20 cellular contexts compared by ENCODE assay signal in the genomic region with DNA sequence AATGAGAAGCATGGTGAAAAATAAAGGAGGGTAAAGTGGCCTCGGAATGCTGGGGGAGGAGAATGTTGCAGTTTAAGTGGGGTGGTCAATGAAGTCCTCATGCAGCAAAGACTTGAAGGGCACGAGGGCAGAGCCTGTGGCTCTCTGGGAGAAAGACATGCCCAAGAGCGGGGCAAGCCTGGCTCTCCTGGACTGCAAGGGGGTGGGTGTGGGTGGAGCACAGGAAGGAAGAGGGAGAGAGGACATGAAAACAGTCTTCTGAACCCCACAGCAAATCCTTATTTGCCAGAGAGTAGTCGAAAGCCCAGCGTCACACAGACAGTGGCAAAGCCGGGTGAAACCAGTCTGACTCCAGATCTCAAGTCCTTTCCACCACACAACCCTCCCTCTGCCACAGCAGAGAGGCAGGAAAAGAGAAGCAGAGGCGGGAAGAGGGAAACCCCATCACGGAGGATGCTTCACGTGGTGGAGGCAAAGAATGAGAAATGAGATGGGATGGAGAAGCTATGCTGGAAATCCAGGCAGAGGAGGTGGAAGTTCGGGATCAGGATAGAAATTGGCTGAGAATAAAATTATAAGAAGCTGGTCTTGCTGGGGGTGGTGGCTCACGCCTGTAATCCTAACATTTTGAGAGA. TPM values are rescaled to one million over a fixed set of nuclear protein-coding genes. Genes with fewer than 3 reads are reported as not detected.
DNase-seq lines count a peak whose midpoint lies in the region; ATAC-seq, FAIRE-seq and TF ChIP-seq lines count a peak whose summit lies in the region.
"Had no signal": no experiment of that assay in that cellular context is flagged by ENCODE, and none has a peak within 500 bp of the region (broad histone marks: within the 10 kb centered on the region; RNA-seq: fewer than 3 reads in every experiment).

No MANE protein-coding gene starts in this region.

- 77% methylated on average over 11 of the region's 11 CpGs for WGBS in A549 (ENCODE audit: missing lambda C conversion rate)

- no peak overlapping the region for H3K4me3 ChIP-seq in A549
- no peak overlapping the region for H3K4me3 ChIP-seq in lower lobe of right lung
- H3K4me3 ChIP-seq: MG63, SJCRH30 had no signal

- no peak for TF ChIP-seq RAD21 in A549 (conservative IDR thresholded peaks at IDR 0.05 in 1 of 2, IDR thresholded peaks at IDR 0.05 in 1 of 2)

- POLR2A ChIA-PET in A549 (lab: Yijun Ruan, JAX) (no interaction called here), WTC11 (lab: Charles Lee) (no interaction called here)

- H3K9me3 Mint-ChIP-seq in CD14-positive monocyte = peaks cover 0 to 4% (median 0%) of the 10 kb centered on the region in 7 donors
- H3K9me3 Mint-ChIP-seq in WTC11 = 0 out of 2 replicates have a peak, but pooled peaks cover 3% of the 10 kb centered on the region
- H3K9me3 Mint-ChIP-seq in immature natural killer cell = no peaks in the 10 kb centered on the region
- H3K9me3 Mint-ChIP-seq: CD4-positive, alpha-beta T cell had no signal

- no peak overlapping the region for H3K4me2 ChIP-seq in A549

- intact Hi-C loops in CD14-positive monocyte (cut with micrococcal nuclease) (no loop called here), lower lobe of right lung (cut with DNase I) (no loop called here)

- H3K36me3 ChIP-seq in lower lobe of right lung = peaks cover 10% of the 10 kb centered on the region
- H3K36me3 ChIP-seq: MG63, SJCRH30 had no signal

- CTCF ChIA-PET in A549 (lab: Yijun Ruan, JAX) = interaction anchor here (1.0 kb wide), 1 partner anchor 131 kb away, joined by 4 read pairs; no protein-coding TSS in a partner anchor
- CTCF ChIA-PET in WTC11 (lab: Charles Lee) = interaction anchor here (1.8 to 3.1 kb wide), 2 partner anchors 8 to 20 kb away, joined by 7 to 8 read pairs; no protein-coding TSS in a partner anchor

- H3K9me3 ChIP-seq in A549 = no peaks in the 10 kb centered on the region
- no peaks in the 10 kb centered on the region for H3K9me3 ChIP-seq in lower lobe of right lung
- H3K9me3 ChIP-seq: MG63, SJCRH30 had no signal

- H3K36me3 Mint-ChIP-seq in CD14-positive monocyte (peaks cover 24% of the 10 kb centered on the region in 2 donors), WTC11 (no peaks in the 10 kb centered on the region), immature natural killer cell (no peaks in the 10 kb centered on the region)

- TF ChIP-seq EP300 in A549 (IDR thresholded peaks at IDR 0.05) = no peak

- H3K27me3 Mint-ChIP-seq in CD14-positive monocyte (ENCODE audit: low read depth in 3 of 3) (peaks cover 0 to 1% (median 0%) of the 10 kb centered on the region in 3 donors), WTC11 (ENCODE audit: low read depth) (no peaks in the 10 kb centered on the region), immature natural killer cell (ENCODE audit: low read depth in 3 of 3) (peaks cover 1 to 7% (median 2%) of the 10 kb centered on the region in 3 donors)
- H3K27me3 Mint-ChIP-seq: CD4-positive, alpha-beta T cell had no signal

- H3K4me3 Mint-ChIP-seq in CD14-positive monocyte = peak overlapping the region in 1 of 2 donors; percentile 6
- no peak overlapping the region for H3K4me3 Mint-ChIP-seq in WTC11
- no peak overlapping the region for H3K4me3 Mint-ChIP-seq in immature natural killer cell
- H3K4me3 Mint-ChIP-seq: CD4-positive, alpha-beta T cell had no signal

- TF ChIP-seq CTCF in A549 (IDR thresholded peaks at IDR 0.05) = no peak
- no peak for TF ChIP-seq CTCF in CD14-positive monocyte (IDR thresholded peaks at IDR 0.05)
- TF ChIP-seq CTCF in WTC11 (IDR thresholded peaks at IDR 0.05) = no peak
- TF ChIP-seq CTCF in lower lobe of right lung (IDR thresholded peaks at IDR 0.05) = no peak

- no peak for FAIRE-seq in A549 (lab: Jason Lieb, UNC)
- FAIRE-seq: GM18507, H54 had no signal

- no peak overlapping the region for H3K27ac ChIP-seq in A549
- H3K27ac ChIP-seq in lower lobe of right lung = no peak overlapping the region
- H3K27ac ChIP-seq: SJCRH30 had no signal

- H3K4me1 Mint-ChIP-seq in CD14-positive monocyte (peaks cover 29% of the 10 kb centered on the region), WTC11 (peaks cover 13% of the 10 kb centered on the region), immature natural killer cell (peaks cover 5 to 10% of the 10 kb centered on the region in 2 donors)

- no peaks in the 10 kb centered on the region for H3K27me3 ChIP-seq in lower lobe of right lung (ENCODE audit: low read depth)
- H3K27me3 ChIP-seq: MG63, SJCRH30 had no signal

- DNase-seq in A549 (ENCODE audit: low read depth in 1 of 2, low spot score in 1 of 2) (no peak), CD14-positive monocyte (ENCODE audit: low spot score) (no peak), WTC11 (ENCODE audit: low spot score) (no peak), lower lobe of right lung (no peak), NCI-H2171 treated with DMSO at 0.1 percent for 48 hours (lab: John Stamatoyannopoulos, UW) (no peak), immature natural killer cell (no peak)
- no peak for DNase-seq in activated CD8-positive, alpha-beta memory T cell treated with anti-CD3 and anti-CD28 coated beads, Interleukin-2, amount 50 U/mL, for 4 hours
- DNase-seq: Calu3; CD4-positive, alpha-beta T cell; DMS79 treated with DMSO at 0.1 percent for 48 hours; Karpas-422; MG63; NCI-H1092; NCI-H146; NCI-H446 treated with DMSO at 0.1 percent for 48 hours; NCI-H774; PC-3; SJCRH30 had no signal

- H3K4me1 ChIP-seq in A549 (no peaks in the 10 kb centered on the region), lower lobe of right lung (no peaks in the 10 kb centered on the region)
- H3K4me1 ChIP-seq: SJCRH30 had no signal

- H3K27ac Mint-ChIP-seq in CD14-positive monocyte (peak overlapping the region in 4 of 7 donors; percentile 9 to 53 (median 22)), WTC11 (peak overlapping the region; percentile 64), immature natural killer cell (no peak overlapping the region)
- H3K27ac Mint-ChIP-seq: CD4-positive, alpha-beta T cell had no signal

- ATAC-seq in A549 (peak; percentile 19 to 37; a peak in 5 of 6 replicates), WTC11 (peak; percentile 34), lower lobe of right lung (peak; percentile 38 to 58)
- ATAC-seq: PC-3 had no signal

- TF ChIP-seq POLR2A in A549 (IDR thresholded peaks at IDR 0.05; ENCODE audit: low read length) = no peak

TF ChIP-seq in A549, 52 proteins besides CTCF, POLR2A, EP300 and RAD21:
- TF ChIP-seq FOSL2 (IDR thresholded peaks at IDR 0.05) = no peak
- no peak for TF ChIP-seq FOSL2 (CRISPR knock-in tag; IDR thresholded peaks at IDR 0.05)
- no peak for TF ChIP-seq SMC3 (IDR thresholded peaks at IDR 0.05)
- no peak for TF ChIP-seq ZFP36 (IDR thresholded peaks at IDR 0.05; ENCODE audit: borderline replicate concordance, partially characterized antibody)
- no peak for TF ChIP-seq FOSB (CRISPR knock-in tag; IDR thresholded peaks at IDR 0.05)
- TF ChIP-seq FOXS1 (CRISPR knock-in tag; IDR thresholded peaks at IDR 0.05) = no peak
- TF ChIP-seq, protein P1, sequence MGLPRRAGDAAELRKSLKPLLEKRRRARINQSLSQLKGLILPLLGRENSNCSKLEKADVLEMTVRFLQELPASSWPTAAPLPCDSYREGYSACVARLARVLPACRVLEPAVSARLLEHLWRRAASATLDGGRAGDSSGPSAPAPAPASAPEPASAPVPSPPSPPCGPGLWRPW (IDR thresholded peaks at IDR 0.05) = no peak
- no peak for TF ChIP-seq CHD2 (IDR thresholded peaks at IDR 0.05; ENCODE audit: low read length, partially characterized antibody)
- no peak for TF ChIP-seq POLR2AphosphoS2 (conservative IDR thresholded peaks at IDR 0.05; ENCODE audit: low read length)

TF ChIP-seq in WTC11, 78 proteins besides CTCF, POLR2A, EP300 and RAD21 (continues in another document):
- TF ChIP-seq SOX15 (CRISPR knock-in tag; IDR thresholded peaks at IDR 0.05) = no peak
- TF ChIP-seq, protein P2, sequence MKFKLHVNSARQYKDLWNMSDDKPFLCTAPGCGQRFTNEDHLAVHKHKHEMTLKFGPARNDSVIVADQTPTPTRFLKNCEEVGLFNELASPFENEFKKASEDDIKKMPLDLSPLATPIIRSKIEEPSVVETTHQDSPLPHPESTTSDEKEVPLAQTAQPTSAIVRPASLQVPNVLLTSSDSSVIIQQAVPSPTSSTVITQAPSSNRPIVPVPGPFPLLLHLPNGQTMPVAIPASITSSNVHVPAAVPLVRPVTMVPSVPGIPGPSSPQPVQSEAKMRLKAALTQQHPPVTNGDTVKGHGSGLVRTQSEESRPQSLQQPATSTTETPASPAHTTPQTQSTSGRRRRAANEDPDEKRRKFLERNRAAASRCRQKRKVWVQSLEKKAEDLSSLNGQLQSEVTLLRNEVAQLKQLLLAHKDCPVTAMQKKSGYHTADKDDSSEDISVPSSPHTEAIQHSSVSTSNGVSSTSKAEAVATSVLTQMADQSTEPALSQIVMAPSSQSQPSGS (CRISPR knock-in tag; IDR thresholded peaks at IDR 0.05; ENCODE audit: borderline replicate concordance, low read depth) = no peak
- no peak for TF ChIP-seq CBFB (CRISPR knock-in tag; IDR thresholded peaks at IDR 0.05; ENCODE audit: low read depth)
- TF ChIP-seq FOXJ3 (CRISPR knock-in tag; IDR thresholded peaks at IDR 0.05; ENCODE audit: borderline replicate concordance) = no peak
- TF ChIP-seq, protein P3, sequence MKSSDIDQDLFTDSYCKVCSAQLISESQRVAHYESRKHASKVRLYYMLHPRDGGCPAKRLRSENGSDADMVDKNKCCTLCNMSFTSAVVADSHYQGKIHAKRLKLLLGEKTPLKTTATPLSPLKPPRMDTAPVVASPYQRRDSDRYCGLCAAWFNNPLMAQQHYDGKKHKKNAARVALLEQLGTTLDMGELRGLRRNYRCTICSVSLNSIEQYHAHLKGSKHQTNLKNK (CRISPR knock-in tag; IDR thresholded peaks at IDR 0.05) = no peak
- TF ChIP-seq ZNF219 (CRISPR knock-in tag; IDR thresholded peaks at IDR 0.05; ENCODE audit: borderline replicate concordance) = no peak

RNA-seq across cellular contexts. Expression of a gene that starts 48.5 kb away (rescaled TPM):
- polyA plus RNA-seq in A549 (2011; rRNA removed) (5.4 and 5.9 TPM in 2 replicates), A549 (2017; fragmentation: RNase III; extraction: RNeasy Plus Mini Kit Qiagen cat#74134 plus additional on column Dnase treatment) (2.5 to 2.8 TPM (median 2.8 TPM) in 3 replicates), CD14-positive monocyte (1 to 10 TPM; 5.8 to 6.0 TPM), immature natural killer cell (1 to 10 TPM; 2.8 to 6.8 (median 3.8) TPM)
- 1.7 and 2.4 TPM in 2 replicates for polyA plus RNA-seq in A549 (2012; cell fraction: cytosol; rRNA removed)
- polyA plus RNA-seq in A549 (2012; cell fraction: nucleus; rRNA removed) = 2.3 and 2.5 TPM in 2 replicates
- polyA minus RNA-seq in A549 (2011; rRNA and poly(A)+ RNA removed) = 2.8 and 3.7 TPM in 2 replicates
- total RNA-seq in WTC11 (2021) (5.7 to 7.5 TPM (median 6.5 TPM) in 3 replicates), lower lobe of right lung (11.1 TPM)

RNA-seq across cellular contexts. Expression of a gene that starts 53.6 kb away (rescaled TPM):
- polyA plus RNA-seq in A549 (2011; rRNA removed) (30.6 and 41.3 TPM in 2 replicates), A549 (2017; fragmentation: RNase III; extraction: RNeasy Plus Mini Kit Qiagen cat#74134 plus additional on column Dnase treatment) (39.1 to 43.4 TPM (median 39.3 TPM) in 3 replicates), CD14-positive monocyte (10 to 100 TPM; 15.4 to 16.8 TPM), immature natural killer cell (under 1 TPM in 2 of 3 donors, not detected in 1; 0.10 to 0.39 TPM)
- 9.1 and 12.1 TPM in 2 replicates for polyA plus RNA-seq in A549 (2012; cell fraction: cytosol; rRNA removed)
- polyA plus RNA-seq in A549 (2012; cell fraction: nucleus; rRNA removed) = 5.3 and 12.2 TPM in 2 replicates
- polyA minus RNA-seq in A549 (2011; rRNA and poly(A)+ RNA removed) = 41.5 and 42.8 TPM in 2 replicates
- total RNA-seq in WTC11 (2021) (4.6 to 5.6 TPM (median 4.9 TPM) in 3 replicates), lower lobe of right lung (39.4 TPM)

Comparison
In these comparisons a context has a peak if more than half of its experiments do, and no peak if none do; other contexts are left out.
1. H3K27ac Mint-ChIP-seq: peak in CD14-positive monocyte (4 of 7) and WTC11 (single experiment); none in immature natural killer cell (0 of 6).
2. RNA of a gene that starts 53.6 kb away (polyA plus RNA-seq): 5.3 to 43.4 TPM in A549 and 15.4 to 16.8 TPM in CD14-positive monocyte; 0.10 to 0.39 TPM in immature natural killer cell; every median in the first group is over 4 times any median in the second.
3. Peak in every context shown above with its lines, with median percentiles within 50 percentile points of each other: ATAC-seq.